In the genomic region with DNA sequence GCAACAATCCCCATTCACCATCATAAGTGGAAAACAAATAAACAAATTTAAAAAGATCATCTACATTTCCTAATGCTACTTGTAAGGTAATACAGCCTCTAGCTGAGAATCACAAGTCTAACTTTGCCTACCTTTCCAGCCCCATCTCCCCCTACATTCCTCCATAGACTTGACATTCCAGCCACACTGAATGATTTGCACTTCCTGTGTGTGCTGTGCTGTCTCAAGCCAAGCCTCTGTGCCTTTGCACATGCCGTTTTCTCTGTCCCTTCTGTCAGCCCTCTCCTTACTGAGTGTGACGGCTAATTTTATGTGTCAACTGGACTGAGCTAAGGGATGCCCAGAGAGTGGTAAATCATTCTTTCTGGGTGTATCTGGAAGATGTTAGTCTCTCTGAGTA, we compare ENCODE assay signal across 31 cellular contexts.
"Had no signal": no experiment of that assay in that cellular context is flagged by ENCODE, and none has a peak within 500 bp of the region (broad histone marks: within the 10 kb centered on the region; RNA-seq: fewer than 3 reads in every experiment).

No MANE protein-coding gene starts in this region.

- H3K4me1 Mint-ChIP-seq: activated B cell treated with CpG ODN at 0.5 μM for 24 hours; activated naive CD4-positive, alpha-beta T cell treated with anti-CD3 and anti-CD28 coated beads, Interleukin-2, amount 50 U/mL, for 24 hours; activated naive CD8-positive, alpha-beta T cell treated with anti-CD3 and anti-CD28 coated beads for 36 hours; activated naive CD8-positive, alpha-beta T cell treated with anti-CD3 and anti-CD28 coated beads, Interleukin-2, amount 50 U/mL, for 24 hours had no signal

- H3K27ac ChIP-seq: adrenal gland, body of pancreas, colonic mucosa, gastrocnemius medialis, heart left ventricle had no signal

- H3K36me3 ChIP-seq: adrenal gland, colonic mucosa, gastrocnemius medialis, heart left ventricle had no signal

- H3K27me3 ChIP-seq: adrenal gland, body of pancreas, colonic mucosa, gastrocnemius medialis, heart left ventricle had no signal

- H3K27me3 Mint-ChIP-seq: activated B cell treated with CpG ODN at 0.5 μM for 24 hours had no signal

- DNase-seq: activated B cell treated with CpG ODN at 0.5 μM for 24 hours; activated CD4-positive, alpha-beta T cell treated with anti-CD3 and anti-CD28 coated beads for 48 hours; activated CD4-positive, alpha-beta T cell treated with anti-CD3 and anti-CD28 coated beads, Interleukin-2, amount 50 U/mL, for 1 hour; activated CD4-positive, alpha-beta T cell treated with anti-CD3 and anti-CD28 coated beads, Interleukin-2, amount 50 U/mL, for 48 hours; activated CD8-positive, alpha-beta memory T cell treated with anti-CD3 and anti-CD28 coated beads for 24 hours; activated CD8-positive, alpha-beta memory T cell treated with anti-CD3 and anti-CD28 coated beads, Interleukin-2, amount 50 U/mL, for 4 hours; activated CD8-positive, alpha-beta T cell treated with anti-CD3 and anti-CD28 coated beads for 36 hours; activated effector memory CD4-positive, alpha-beta T cell treated with anti-CD3 and anti-CD28 coated beads, Interleukin-2, amount 50 U/mL, for 16 hours; activated naive CD4-positive, alpha-beta T cell treated with anti-CD3 and anti-CD28 coated beads for 36 hours; activated naive CD8-positive, alpha-beta T cell treated with anti-CD3 and anti-CD28 coated beads for 36 hours; activated naive CD8-positive, alpha-beta T cell treated with anti-CD3 and anti-CD28 coated beads, Interleukin-2, amount 50 U/mL, for 24 hours; activated T-cell treated with anti-CD3 and anti-CD28 coated beads, Interleukin-2, amount 50 U/mL, for 1 hour; activated T-cell treated with anti-CD3 and anti-CD28 coated beads, Interleukin-2, amount 50 U/mL, for 48 hours; adrenal gland; amygdala; aorta; body of pancreas; caudate nucleus; cerebellar nuclear complex; colonic mucosa; effector CD8-positive, alpha-beta T cell; foreskin fibroblast; gastrocnemius medialis; glutamatergic neuron; heart left ventricle; T-helper 2 cell had no signal

- ATAC-seq: activated CD4-positive, CD25-positive, alpha-beta regulatory T cell treated with anti-CD3 and anti-CD28 coated beads, Interleukin-2, amount 50 U/mL, for 24 hours; activated CD8-positive, alpha-beta T cell treated with anti-CD3 and anti-CD28 coated beads for 36 hours; activated naive CD8-positive, alpha-beta T cell treated with anti-CD3 and anti-CD28 coated beads, Interleukin-2, amount 50 U/mL, for 24 hours; body of pancreas; esophagus mucosa; gastrocnemius medialis; heart left ventricle had no signal

- H3K4me3 ChIP-seq: adrenal gland, body of pancreas, colonic mucosa, gastrocnemius medialis, heart left ventricle had no signal

- H3K4me3 Mint-ChIP-seq: activated B cell treated with CpG ODN at 0.5 μM for 24 hours; activated CD8-positive, alpha-beta T cell treated with anti-CD3 and anti-CD28 coated beads for 36 hours; activated naive CD4-positive, alpha-beta T cell treated with anti-CD3 and anti-CD28 coated beads for 36 hours; activated naive CD4-positive, alpha-beta T cell treated with anti-CD3 and anti-CD28 coated beads, Interleukin-2, amount 50 U/mL, for 24 hours; activated naive CD8-positive, alpha-beta T cell treated with anti-CD3 and anti-CD28 coated beads for 36 hours; activated naive CD8-positive, alpha-beta T cell treated with anti-CD3 and anti-CD28 coated beads, Interleukin-2, amount 50 U/mL, for 24 hours; activated T-helper 1 cell treated with anti-CD3 and anti-CD28 coated beads, Interleukin-12 subunit alpha, Interleukin-12 subunit beta, Interleukin-2, Interleukin-4 antibody, amounts not matched to agents 30 ng/mL and 10 ng/mL and 1 ng/mL, durations not matched to agents 14 hours and 24 hours and 36 hours had no signal

- H3K27ac Mint-ChIP-seq: activated B cell treated with CpG ODN at 0.5 μM for 24 hours; activated CD8-positive, alpha-beta T cell treated with anti-CD3 and anti-CD28 coated beads for 36 hours; activated naive CD4-positive, alpha-beta T cell treated with anti-CD3 and anti-CD28 coated beads for 36 hours; activated naive CD4-positive, alpha-beta T cell treated with anti-CD3 and anti-CD28 coated beads, Interleukin-2, amount 50 U/mL, for 24 hours; activated naive CD8-positive, alpha-beta T cell treated with anti-CD3 and anti-CD28 coated beads for 36 hours; activated naive CD8-positive, alpha-beta T cell treated with anti-CD3 and anti-CD28 coated beads, Interleukin-2, amount 50 U/mL, for 24 hours; activated T-helper 1 cell treated with anti-CD3 and anti-CD28 coated beads, Interleukin-12 subunit alpha, Interleukin-12 subunit beta, Interleukin-2, Interleukin-4 antibody, amounts not matched to agents 30 ng/mL and 10 ng/mL and 1 ng/mL, durations not matched to agents 14 hours and 24 hours and 36 hours; activated T-helper 2 cell treated with anti-CD3 and anti-CD28 coated beads, Interferon-gamma antibody, Interleukin-2, Interleukin-4, amounts not matched to agents 10 μg/mL and 5 μg/mL and 100 μg/mL, durations not matched to agents 14 hours and 24 hours and 36 hours had no signal

- H3K9me3 ChIP-seq: adrenal gland, body of pancreas, colonic mucosa, gastrocnemius medialis, heart left ventricle had no signal

- H3K36me3 Mint-ChIP-seq: activated naive CD4-positive, alpha-beta T cell treated with anti-CD3 and anti-CD28 coated beads, Interleukin-2, amount 50 U/mL, for 24 hours; activated naive CD8-positive, alpha-beta T cell treated with anti-CD3 and anti-CD28 coated beads for 36 hours had no signal

- H3K9me3 Mint-ChIP-seq: activated B cell treated with CpG ODN at 0.5 μM for 24 hours; activated CD8-positive, alpha-beta T cell treated with anti-CD3 and anti-CD28 coated beads for 36 hours; activated naive CD4-positive, alpha-beta T cell treated with anti-CD3 and anti-CD28 coated beads for 36 hours; activated naive CD4-positive, alpha-beta T cell treated with anti-CD3 and anti-CD28 coated beads, Interleukin-2, amount 50 U/mL, for 24 hours; activated naive CD8-positive, alpha-beta T cell treated with anti-CD3 and anti-CD28 coated beads for 36 hours; activated naive CD8-positive, alpha-beta T cell treated with anti-CD3 and anti-CD28 coated beads, Interleukin-2, amount 50 U/mL, for 24 hours; activated T-helper 1 cell treated with anti-CD3 and anti-CD28 coated beads, Interleukin-12 subunit alpha, Interleukin-12 subunit beta, Interleukin-2, Interleukin-4 antibody, amounts not matched to agents 30 ng/mL and 10 ng/mL and 1 ng/mL, durations not matched to agents 14 hours and 24 hours and 36 hours; activated T-helper 2 cell treated with anti-CD3 and anti-CD28 coated beads, Interferon-gamma antibody, Interleukin-2, Interleukin-4, amounts not matched to agents 10 μg/mL and 5 μg/mL and 100 μg/mL, durations not matched to agents 14 hours and 24 hours and 36 hours had no signal

- H3K4me1 ChIP-seq: adrenal gland, body of pancreas, colonic mucosa, heart left ventricle had no signal
